In the genomic region with DNA sequence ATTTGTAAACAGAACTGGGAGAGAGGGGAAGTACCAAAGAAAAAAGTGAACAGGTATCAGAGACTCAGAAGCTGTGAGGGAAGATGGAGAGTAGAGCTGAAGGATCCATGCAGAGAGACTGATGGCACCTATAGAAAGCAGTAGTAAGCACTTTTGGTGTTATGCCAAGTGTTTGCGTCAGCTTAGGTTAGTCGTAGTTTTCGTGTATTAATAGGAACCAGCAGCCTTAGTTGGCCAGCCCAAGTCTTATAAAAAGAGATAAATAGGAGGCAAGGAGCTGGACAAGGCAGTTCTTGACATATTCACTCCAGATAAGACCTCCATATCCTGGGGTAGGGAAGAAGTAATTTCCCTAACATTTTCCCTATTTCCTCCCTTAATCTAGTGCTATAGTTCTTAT, we compare ENCODE assay signal across 19 cellular contexts.
DNase-seq lines count a peak whose midpoint lies in the region; ATAC-seq lines count a peak whose summit lies in the region.
"Had no signal": no experiment of that assay in that cellular context is flagged by ENCODE, and none has a peak within 500 bp of the region (broad histone marks: within the 10 kb centered on the region; RNA-seq: fewer than 3 reads in every experiment).

No MANE protein-coding gene starts in this region.

- H3K4me2 ChIP-seq in skeletal muscle satellite cell (ENCODE audit: low read length): peak overlapping the region; percentile 37
- H3K4me2 ChIP-seq: KMS-11 had no signal

- ATAC-seq in HG03135 (IDR thresholded peaks at IDR 0.05; ENCODE audit: unreplicated experiment) (no peak), GM21619 (IDR thresholded peaks at IDR 0.05; ENCODE audit: unreplicated experiment) (no peak)

- no peaks in the 10 kb centered on the region for H3K36me3 ChIP-seq in skeletal muscle satellite cell (ENCODE audit: insufficient read depth, low read length)

- DNase-seq in HCEC 1CT: peak; percentile 16
- peak; percentile 40 for DNase-seq in fibroblast of gingiva (ENCODE audit: low read depth)
- no peak for DNase-seq in NCI-H1436 treated with DMSO at 0.1 percent for 48 hours (lab: John Stamatoyannopoulos, UW)
- no peak for DNase-seq in SHP77 treated with DMSO at 0.1 percent for 48 hours (lab: John Stamatoyannopoulos, UW)
- DNase-seq: GDM1, H7, IMR-90, NCI-H1694 treated with DMSO at 0.1 percent for 48 hours, NCI-H2081 treated with DMSO at 0.1 percent for 48 hours, NCI-H2171 treated with DMSO at 0.1 percent for 48 hours, NCI-H446, NCI-H526 treated with DMSO at 0.1 percent for 48 hours, SHP77 had no signal

- H3K9ac ChIP-seq in skeletal muscle satellite cell (ENCODE audit: low read depth, low read length): no peak overlapping the region
- H3K9ac ChIP-seq: KMS-11 had no signal

- H3K9me3 ChIP-seq in skeletal muscle satellite cell (replicated peaks; ENCODE audit: low read length): no peaks in the 10 kb centered on the region

- H3K4me1 ChIP-seq in skeletal muscle satellite cell (ENCODE audit: control insufficient read depth, insufficient read depth, low read length): peaks cover 38% of the 10 kb centered on the region

- H3K27ac ChIP-seq in angular gyrus (ENCODE audit: low read depth, low read length): peak overlapping the region; percentile 78
- H3K27ac ChIP-seq: KMS-11, SK-N-MC had no signal

- no peak overlapping the region for H3K4me3 ChIP-seq in skeletal muscle satellite cell (ENCODE audit: low read length)
- H3K4me3 ChIP-seq: SK-N-MC had no signal

- H3K27me3 ChIP-seq in skeletal muscle satellite cell (ENCODE audit: control insufficient read depth, insufficient read depth, low read length): no peaks in the 10 kb centered on the region

Comparison
In these comparisons a context has a peak if more than half of its experiments do, and no peak if none do; other contexts are left out.
1. DNase-seq: peak in HCEC 1CT (single experiment) and fibroblast of gingiva (single experiment); none in NCI-H1436 treated with DMSO at 0.1 percent for 48 hours (single experiment) and SHP77 treated with DMSO at 0.1 percent for 48 hours (single experiment).